Comparison of ENCODE assay signal across 24 cellular contexts in the genomic region with DNA sequence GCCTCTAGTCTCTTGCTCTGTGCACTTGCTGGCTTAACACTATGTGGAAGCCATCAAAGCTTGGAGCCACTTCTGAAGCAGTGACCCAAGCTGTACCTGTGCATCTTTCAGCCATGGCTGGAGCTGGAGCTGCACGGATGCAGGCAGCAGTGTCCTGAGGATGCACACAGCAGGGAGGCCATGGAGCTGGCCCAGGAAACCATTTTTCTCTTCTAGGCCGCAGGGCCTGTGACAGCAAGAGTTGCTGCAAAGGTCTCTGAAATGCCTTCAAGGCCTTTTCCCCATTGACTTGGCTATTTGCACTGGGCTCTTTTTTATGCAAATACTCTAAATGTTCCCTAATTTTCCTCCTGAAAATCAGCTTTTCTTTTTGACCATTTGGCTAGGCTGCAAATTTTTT. TPM values are rescaled to one million over a fixed set of nuclear protein-coding genes. Genes with fewer than 3 reads are reported as not detected.
A peak's percentile ranks its signal among the peaks of the same experiment; 100 is the strongest.
DNase-seq lines count a peak whose midpoint lies in the region; ATAC-seq and TF ChIP-seq lines count a peak whose summit lies in the region.
"Had no signal": no experiment of that assay in that cellular context is flagged by ENCODE, and none has a peak within 500 bp of the region (broad histone marks: within the 10 kb centered on the region; RNA-seq: fewer than 3 reads in every experiment).

No MANE protein-coding gene starts in this region.

- H3K4me3 Mint-ChIP-seq in WTC11, result no peak overlapping the region
- no peak overlapping the region for H3K4me3 Mint-ChIP-seq in endodermal cell
- H3K4me3 Mint-ChIP-seq: CD8-positive, alpha-beta memory T cell had no signal

- POLR2A ChIA-PET in WTC11 (lab: Charles Lee), result no interaction called here

- H3K4me1 Mint-ChIP-seq in WTC11 (peaks cover 43% of the 10 kb centered on the region), endodermal cell (peaks cover 7% of the 10 kb centered on the region)

- CTCF ChIA-PET in WTC11 (lab: Charles Lee), result no interaction called here

- no peak for TF ChIP-seq POLR2A in esophagus muscularis mucosa (IDR thresholded peaks at IDR 0.05; ENCODE audit: low read depth)

- H3K27me3 Mint-ChIP-seq in WTC11 (ENCODE audit: low read depth) (peaks cover 27% of the 10 kb centered on the region), endodermal cell (ENCODE audit: insufficient read depth) (peaks cover 11% of the 10 kb centered on the region)
- H3K27me3 Mint-ChIP-seq: CD4-positive, alpha-beta memory T cell; CD8-positive, alpha-beta memory T cell had no signal

- DNase-seq in ELF-1 (ENCODE audit: low read depth, low spot score) (peak; percentile 62), WTC11 (ENCODE audit: low spot score) (no peak), esophagus muscularis mucosa (ENCODE audit: extremely low spot score) (peak; percentile 68), endodermal cell (no peak), C1 segment of cervical spinal cord (lab: John Stamatoyannopoulos, UW) (no peak)
- DNase-seq: 8988T; ACHN; BE2C; CD4-positive, alpha-beta memory T cell; CD8-positive, alpha-beta memory T cell; COR-L47; DMS 273 treated with DMSO at 0.1 percent for 48 hours; DMS153; DMS53; DMS79; DND-41; EL; GDM1 had no signal

- no peak overlapping the region for H3K27ac ChIP-seq in esophagus muscularis mucosa (replicated peaks in 1 of 4)
- H3K27ac ChIP-seq in endodermal cell (ENCODE audit: low read depth, low read length), result no peak overlapping the region
- H3K27ac ChIP-seq: BLaER1, C4-2B had no signal

- 92% methylated on average over 2 of the region's 2 CpGs for WGBS in esophagus muscularis mucosa
- WGBS in endodermal cell (ENCODE audit: insufficient coverage in 1 of 2, insufficient read length in 1 of 2), 2 experiments, result 54 to 63% methylated on average over 2 of the region's 2 CpGs

- ATAC-seq in WTC11, result 0 out of 2 replicates have a peak, but pooled peaks have one; percentile 43
- ATAC-seq in HG03520 (IDR thresholded peaks at IDR 0.05; ENCODE audit: unreplicated experiment), result no peak
- ATAC-seq in GM19463 (IDR thresholded peaks at IDR 0.05; ENCODE audit: unreplicated experiment), result no peak
- ATAC-seq: GM12878 had no signal

- H3K27ac Mint-ChIP-seq in WTC11, result peak overlapping the region; percentile 33; the same call in 1 of the 2 replicates
- H3K27ac Mint-ChIP-seq in endodermal cell, result no peak overlapping the region
- H3K27ac Mint-ChIP-seq: CD4-positive, alpha-beta memory T cell; CD8-positive, alpha-beta memory T cell had no signal

- intact Hi-C loops in esophagus muscularis mucosa (cut with DNase I), result no loop called here

- TF ChIP-seq CTCF in WTC11 (IDR thresholded peaks at IDR 0.05) (no peak), esophagus muscularis mucosa (IDR thresholded peaks at IDR 0.05) (no peak), endodermal cell (conservative IDR thresholded peaks at IDR 0.05) (no peak)

- H3K27me3 ChIP-seq in esophagus muscularis mucosa (no peaks in the 10 kb centered on the region), endodermal cell (ENCODE audit: control insufficient read depth, insufficient read depth, low read length, poor library complexity, severe bottlenecking) (no peaks in the 10 kb centered on the region)
- H3K27me3 ChIP-seq: BLaER1 had no signal

- H3K36me3 ChIP-seq in esophagus muscularis mucosa, result no peaks in the 10 kb centered on the region
- no peaks in the 10 kb centered on the region for H3K36me3 ChIP-seq in endodermal cell (ENCODE audit: control insufficient read depth, insufficient read depth, low read length)
- H3K36me3 ChIP-seq: BE2C, BLaER1 had no signal

- H3K9ac ChIP-seq in endodermal cell (ENCODE audit: extremely low read depth, low read length, poor library complexity, severe bottlenecking), result no peak overlapping the region
- H3K9ac ChIP-seq: BLaER1 had no signal

- H3K36me3 Mint-ChIP-seq in WTC11 (no peaks in the 10 kb centered on the region), endodermal cell (ENCODE audit: low read depth) (no peaks in the 10 kb centered on the region)
- H3K36me3 Mint-ChIP-seq: CD4-positive, alpha-beta memory T cell; CD8-positive, alpha-beta memory T cell had no signal

- H3K4me1 ChIP-seq in esophagus muscularis mucosa (no peaks in the 10 kb centered on the region), endodermal cell (ENCODE audit: control insufficient read depth, insufficient read depth, low read length) (no peaks in the 10 kb centered on the region)
- H3K4me1 ChIP-seq: BE2C had no signal

- H3K9me3 ChIP-seq in esophagus muscularis mucosa (no peaks in the 10 kb centered on the region), endodermal cell (ENCODE audit: control insufficient read depth, low read length) (no peaks in the 10 kb centered on the region)
- H3K9me3 ChIP-seq: BE2C, BLaER1 had no signal

- H3K4me3 ChIP-seq in esophagus muscularis mucosa, result no peak overlapping the region
- H3K4me3 ChIP-seq in endodermal cell (ENCODE audit: low read length), result no peak overlapping the region
- H3K4me3 ChIP-seq: BLaER1, GM12878 had no signal

- H3K9me3 Mint-ChIP-seq in WTC11, result no peaks in the 10 kb centered on the region; the same call in 1 of the 2 replicates
- H3K9me3 Mint-ChIP-seq in endodermal cell, result no peaks in the 10 kb centered on the region
- H3K9me3 Mint-ChIP-seq: CD4-positive, alpha-beta memory T cell; CD8-positive, alpha-beta memory T cell had no signal

- no peak for TF ChIP-seq EP300 in esophagus muscularis mucosa (IDR thresholded peaks at IDR 0.05)

TF ChIP-seq in WTC11, 78 proteins besides CTCF, POLR2A, EP300 and RAD21 (continues in another document):
- TF ChIP-seq, protein P1, sequence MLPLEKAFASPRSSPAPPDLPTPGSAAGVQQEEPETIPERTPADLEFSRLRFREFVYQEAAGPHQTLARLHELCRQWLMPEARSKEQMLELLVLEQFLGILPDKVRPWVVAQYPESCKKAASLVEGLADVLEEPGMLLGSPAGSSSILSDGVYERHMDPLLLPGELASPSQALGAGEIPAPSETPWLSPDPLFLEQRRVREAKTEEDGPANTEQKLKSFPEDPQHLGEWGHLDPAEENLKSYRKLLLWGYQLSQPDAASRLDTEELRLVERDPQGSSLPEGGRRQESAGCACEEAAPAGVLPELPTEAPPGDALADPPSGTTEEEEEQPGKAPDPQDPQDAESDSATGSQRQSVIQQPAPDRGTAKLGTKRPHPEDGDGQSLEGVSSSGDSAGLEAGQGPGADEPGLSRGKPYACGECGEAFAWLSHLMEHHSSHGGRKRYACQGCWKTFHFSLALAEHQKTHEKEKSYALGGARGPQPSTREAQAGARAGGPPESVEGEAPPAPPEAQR (CRISPR knock-in tag; IDR thresholded peaks at IDR 0.05), result no peak
- no peak for TF ChIP-seq HMGA2 (CRISPR knock-in tag; IDR thresholded peaks at IDR 0.05)
- TF ChIP-seq NFYB (CRISPR knock-in tag; conservative IDR thresholded peaks at IDR 0.05; ENCODE audit: low read depth), result no peak
- TF ChIP-seq NFE2L1 (CRISPR knock-in tag; IDR thresholded peaks at IDR 0.05), result no peak
- no peak for TF ChIP-seq JUN (CRISPR knock-in tag; IDR thresholded peaks at IDR 0.05)
- no peak for TF ChIP-seq PRDM15 (CRISPR knock-in tag; IDR thresholded peaks at IDR 0.05)
- TF ChIP-seq JAZF1 (CRISPR knock-in tag; IDR thresholded peaks at IDR 0.05), result no peak
- TF ChIP-seq E2F5 (CRISPR knock-in tag; IDR thresholded peaks at IDR 0.05), result no peak
- no peak for TF ChIP-seq SMAD3 (CRISPR knock-in tag; IDR thresholded peaks at IDR 0.05; ENCODE audit: borderline replicate concordance)
- no peak for TF ChIP-seq NR1H2 (CRISPR knock-in tag; IDR thresholded peaks at IDR 0.05)
- TF ChIP-seq RORB (CRISPR knock-in tag; IDR thresholded peaks at IDR 0.05), result no peak
- no peak for TF ChIP-seq ZNF671 (CRISPR knock-in tag; IDR thresholded peaks at IDR 0.05)
- no peak for TF ChIP-seq ZNF232 (CRISPR knock-in tag; IDR thresholded peaks at IDR 0.05)

RNA-seq across cellular contexts. Expression of gene ZNF484, which starts 12.9 kb away (rescaled TPM):
- total RNA-seq in WTC11 (2021) (12.8 to 14.1 TPM (median 13.3 TPM) in 3 replicates), esophagus muscularis mucosa (10 to 100 TPM in 1 of 4 donors, 1 to 10 TPM in 3; 8.9 to 11.4 (median 9.9) TPM), endodermal cell (10 to 100 TPM in 1 of 2 donors, 1 to 10 TPM in 1; 9.3 to 17.7 TPM)
- polyA plus RNA-seq in endodermal cell (2013, experiment 1 of 2), result 10.3 TPM
- 12.3 TPM for polyA plus RNA-seq in endodermal cell (2013, experiment 2 of 2)

RNA-seq across cellular contexts. Expression of gene FGD3, which starts 56.6 kb away (rescaled TPM):
- total RNA-seq in WTC11 (2021) (1.7 to 1.9 TPM (median 1.8 TPM) in 3 replicates), esophagus muscularis mucosa (1 to 10 TPM; 4.3 to 5.1 (median 4.9) TPM), endodermal cell (1 to 10 TPM; 1.4 to 1.9 TPM)
- polyA plus RNA-seq in endodermal cell (2013, experiment 1 of 2), result 0.96 TPM
- polyA plus RNA-seq in endodermal cell (2013, experiment 2 of 2), result 0.62 TPM
- polyA plus RNA-seq: AG04450 had no signal

Comparison
In these comparisons a context has a peak if more than half of its experiments do, and no peak if none do; other contexts are left out.
1. DNase-seq: peak in ELF-1 (single experiment) and esophagus muscularis mucosa (single experiment); none in WTC11 (single experiment), endodermal cell (single experiment) and C1 segment of cervical spinal cord (0 of 14).